17 cellular contexts compared by ENCODE assay signal in the genomic region with DNA sequence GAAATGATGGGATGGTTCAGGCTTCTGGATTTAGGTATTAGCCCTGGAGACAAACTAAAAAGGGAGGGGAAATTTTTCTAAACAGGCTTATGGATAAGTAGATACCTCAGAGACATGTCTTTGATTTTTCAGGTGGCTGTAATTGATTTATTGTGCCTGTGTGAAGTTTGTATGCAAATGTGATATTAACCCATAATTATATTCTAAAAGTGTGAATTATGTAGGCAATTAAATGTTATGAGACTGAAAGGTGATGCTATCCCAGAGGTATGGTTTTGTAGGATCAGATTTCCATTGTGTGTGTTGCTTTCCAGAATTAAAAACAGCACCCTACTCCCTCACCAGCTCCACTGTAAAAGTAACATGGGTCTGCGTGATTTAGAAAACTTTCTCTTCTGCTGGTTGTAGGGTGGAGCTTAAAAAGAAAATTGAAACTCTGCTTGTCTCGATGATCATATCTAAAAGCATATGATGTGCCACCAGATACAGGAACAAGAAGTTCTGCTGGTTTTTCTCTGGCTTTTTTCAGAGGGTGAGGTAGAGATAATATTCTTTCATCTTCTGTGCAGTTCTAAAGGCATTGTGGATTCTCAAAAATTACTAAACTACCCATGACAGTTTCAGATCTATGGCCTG.
DNase-seq lines count a peak whose midpoint lies in the region; ATAC-seq and TF ChIP-seq lines count a peak whose summit lies in the region.
"Had no signal": no experiment of that assay in that cellular context is flagged by ENCODE, and none has a peak within 500 bp of the region (broad histone marks: within the 10 kb centered on the region; RNA-seq: fewer than 3 reads in every experiment).

No MANE protein-coding gene starts in this region.

- H3K9me3 ChIP-seq in parathyroid adenoma (ENCODE audit: control insufficient read depth, low read length) (no peaks in the 10 kb centered on the region), PC-3 (ENCODE audit: low read length) (no peaks in the 10 kb centered on the region)
- H3K9me3 ChIP-seq: A549, colonic mucosa, left lung, upper lobe of right lung had no signal

- no peaks in the 10 kb centered on the region for H3F3A ChIP-seq in PC-3 (ENCODE audit: low read length, unreplicated experiment)

- H3K27me3 Mint-ChIP-seq in WTC11 (ENCODE audit: low read depth), result no peaks in the 10 kb centered on the region

- peak overlapping the region; percentile 50 for H3K27ac ChIP-seq in parathyroid adenoma
- no peak overlapping the region for H3K27ac ChIP-seq in PC-3 (ENCODE audit: low read length)
- H3K27ac ChIP-seq: A549, colonic mucosa, left lung, upper lobe of right lung, WERI-Rb-1 had no signal

- CTCF ChIA-PET in PC-3 (lab: Charles Lee) (no interaction called here), WTC11 (lab: Charles Lee) (interaction anchor here (0.7 kb wide), 1 partner anchor 318 kb away, joined by 4 read pairs; no protein-coding TSS in a partner anchor)

- H3K9me3 Mint-ChIP-seq in WTC11, result peaks cover 6% of the 10 kb centered on the region; the same call in 1 of the 2 replicates

- no peaks in the 10 kb centered on the region for H4K20me1 ChIP-seq in PC-3 (ENCODE audit: low read length)

- H3K36me3 Mint-ChIP-seq in WTC11, result no peaks in the 10 kb centered on the region

- H3K79me2 ChIP-seq in parathyroid adenoma, result no peaks in the 10 kb centered on the region
- no peaks in the 10 kb centered on the region for H3K79me2 ChIP-seq in PC-3 (ENCODE audit: low read length)

- H3K4me3 Mint-ChIP-seq in WTC11, result no peak overlapping the region

- POLR2A ChIA-PET in PC-3 (lab: Charles Lee; ENCODE audit: unreplicated experiment), result no interaction called here
- POLR2A ChIA-PET in WTC11 (lab: Charles Lee), result no interaction called here

- no peaks in the 10 kb centered on the region for H3K36me3 ChIP-seq in parathyroid adenoma (ENCODE audit: control insufficient read depth, insufficient read depth, low read length)
- no peaks in the 10 kb centered on the region for H3K36me3 ChIP-seq in PC-3 (ENCODE audit: low read depth, low read length)
- H3K36me3 ChIP-seq: colonic mucosa, left lung, upper lobe of right lung, WERI-Rb-1 had no signal

- no peak overlapping the region for H3K27ac Mint-ChIP-seq in WTC11

- BruUV-seq in PC-3 (replicated peaks; lab: Mats Ljungman, UMichigan), result no TSS peak

- H2AFZ ChIP-seq in parathyroid adenoma (peak overlapping the region; percentile 31), PC-3 (ENCODE audit: low read length) (no peak overlapping the region)

- peak; percentile 59 for DNase-seq in NCI-H2171 treated with DMSO at 0.1 percent for 48 hours (lab: John Stamatoyannopoulos, UW)
- no peak for DNase-seq in NCI-H2171 (lab: John Stamatoyannopoulos, UW)
- no peak for DNase-seq in PC-3
- no peak for DNase-seq in stimulated activated CD4-positive, alpha-beta T cell treated with anti-CD3 and anti-CD28 coated beads, Interleukin-2, amount 100 ng/mL, for 24 hours
- no peak for DNase-seq in WTC11 (ENCODE audit: low spot score)
- DNase-seq: activated gamma-delta T cell treated with Interleukin-2 at 50 U/mL for 16 hours, colonic mucosa, EL, left lung, upper lobe of right lung, WERI-Rb-1 had no signal

- intact Hi-C loops in PC-3 (cut with micrococcal nuclease), result no loop called here

- TF ChIP-seq CTCF in parathyroid adenoma (IDR thresholded peaks at IDR 0.05), result no peak
- TF ChIP-seq CTCF in PC-3 (conservative IDR thresholded peaks at IDR 0.05; ENCODE audit: low read depth, low read length), result no peak
- TF ChIP-seq CTCF in WTC11 (IDR thresholded peaks at IDR 0.05), result no peak

- peak overlapping the region; percentile 11 for H3K4me2 ChIP-seq in parathyroid adenoma (ENCODE audit: low read length)
- no peak overlapping the region for H3K4me2 ChIP-seq in PC-3 (ENCODE audit: low read length)
- H3K4me2 ChIP-seq: A549 had no signal

- H3K4me1 ChIP-seq in parathyroid adenoma (peaks cover 39% of the 10 kb centered on the region), PC-3 (ENCODE audit: insufficient read depth, low read length) (no peaks in the 10 kb centered on the region)
- H3K4me1 ChIP-seq: A549, colonic mucosa, left lung, upper lobe of right lung had no signal

- peak; percentile 83 for ATAC-seq in HG02610 (IDR thresholded peaks at IDR 0.05; ENCODE audit: unreplicated experiment)
- ATAC-seq in HG03460 (IDR thresholded peaks at IDR 0.05; ENCODE audit: unreplicated experiment), result peak; percentile 81
- ATAC-seq in PC-3, result no peak
- no peak for ATAC-seq in WTC11
- ATAC-seq: A549, HCT116, left lung, Panc1, upper lobe of right lung had no signal

- peaks cover 28% of the 10 kb centered on the region for H3K4me1 Mint-ChIP-seq in WTC11

- no peaks in the 10 kb centered on the region for H3K27me3 ChIP-seq in parathyroid adenoma (ENCODE audit: control insufficient read depth, insufficient read depth, low read length)
- no peaks in the 10 kb centered on the region for H3K27me3 ChIP-seq in PC-3 (ENCODE audit: low read length)
- H3K27me3 ChIP-seq: colonic mucosa, left lung, upper lobe of right lung had no signal

- peak overlapping the region; percentile 8 for H3K4me3 ChIP-seq in parathyroid adenoma (ENCODE audit: low read depth, low read length)
- no peak overlapping the region for H3K4me3 ChIP-seq in PC-3 (ENCODE audit: low read length)
- H3K4me3 ChIP-seq: A549, colonic mucosa, left lung, upper lobe of right lung had no signal

- no peaks in the 10 kb centered on the region for H3K9me2 ChIP-seq in PC-3 (replicated peaks; ENCODE audit: low read length)

- H3K9ac ChIP-seq in parathyroid adenoma (no peak overlapping the region), PC-3 (ENCODE audit: low read length) (no peak overlapping the region)

TF ChIP-seq in WTC11, 78 proteins besides CTCF, POLR2A, EP300 and RAD21 (continues in another document):
- TF ChIP-seq TEAD1 (CRISPR knock-in tag; IDR thresholded peaks at IDR 0.05), result no peak
- TF ChIP-seq, protein P1, sequence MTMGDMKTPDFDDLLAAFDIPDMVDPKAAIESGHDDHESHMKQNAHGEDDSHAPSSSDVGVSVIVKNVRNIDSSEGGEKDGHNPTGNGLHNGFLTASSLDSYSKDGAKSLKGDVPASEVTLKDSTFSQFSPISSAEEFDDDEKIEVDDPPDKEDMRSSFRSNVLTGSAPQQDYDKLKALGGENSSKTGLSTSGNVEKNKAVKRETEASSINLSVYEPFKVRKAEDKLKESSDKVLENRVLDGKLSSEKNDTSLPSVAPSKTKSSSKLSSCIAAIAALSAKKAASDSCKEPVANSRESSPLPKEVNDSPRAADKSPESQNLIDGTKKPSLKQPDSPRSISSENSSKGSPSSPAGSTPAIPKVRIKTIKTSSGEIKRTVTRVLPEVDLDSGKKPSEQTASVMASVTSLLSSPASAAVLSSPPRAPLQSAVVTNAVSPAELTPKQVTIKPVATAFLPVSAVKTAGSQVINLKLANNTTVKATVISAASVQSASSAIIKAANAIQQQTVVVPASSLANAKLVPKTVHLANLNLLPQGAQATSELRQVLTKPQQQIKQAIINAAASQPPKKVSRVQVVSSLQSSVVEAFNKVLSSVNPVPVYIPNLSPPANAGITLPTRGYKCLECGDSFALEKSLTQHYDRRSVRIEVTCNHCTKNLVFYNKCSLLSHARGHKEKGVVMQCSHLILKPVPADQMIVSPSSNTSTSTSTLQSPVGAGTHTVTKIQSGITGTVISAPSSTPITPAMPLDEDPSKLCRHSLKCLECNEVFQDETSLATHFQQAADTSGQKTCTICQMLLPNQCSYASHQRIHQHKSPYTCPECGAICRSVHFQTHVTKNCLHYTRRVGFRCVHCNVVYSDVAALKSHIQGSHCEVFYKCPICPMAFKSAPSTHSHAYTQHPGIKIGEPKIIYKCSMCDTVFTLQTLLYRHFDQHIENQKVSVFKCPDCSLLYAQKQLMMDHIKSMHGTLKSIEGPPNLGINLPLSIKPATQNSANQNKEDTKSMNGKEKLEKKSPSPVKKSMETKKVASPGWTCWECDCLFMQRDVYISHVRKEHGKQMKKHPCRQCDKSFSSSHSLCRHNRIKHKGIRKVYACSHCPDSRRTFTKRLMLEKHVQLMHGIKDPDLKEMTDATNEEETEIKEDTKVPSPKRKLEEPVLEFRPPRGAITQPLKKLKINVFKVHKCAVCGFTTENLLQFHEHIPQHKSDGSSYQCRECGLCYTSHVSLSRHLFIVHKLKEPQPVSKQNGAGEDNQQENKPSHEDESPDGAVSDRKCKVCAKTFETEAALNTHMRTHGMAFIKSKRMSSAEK (CRISPR knock-in tag; IDR thresholded peaks at IDR 0.05; ENCODE audit: borderline replicate concordance), result no peak
- TF ChIP-seq, protein P2, sequence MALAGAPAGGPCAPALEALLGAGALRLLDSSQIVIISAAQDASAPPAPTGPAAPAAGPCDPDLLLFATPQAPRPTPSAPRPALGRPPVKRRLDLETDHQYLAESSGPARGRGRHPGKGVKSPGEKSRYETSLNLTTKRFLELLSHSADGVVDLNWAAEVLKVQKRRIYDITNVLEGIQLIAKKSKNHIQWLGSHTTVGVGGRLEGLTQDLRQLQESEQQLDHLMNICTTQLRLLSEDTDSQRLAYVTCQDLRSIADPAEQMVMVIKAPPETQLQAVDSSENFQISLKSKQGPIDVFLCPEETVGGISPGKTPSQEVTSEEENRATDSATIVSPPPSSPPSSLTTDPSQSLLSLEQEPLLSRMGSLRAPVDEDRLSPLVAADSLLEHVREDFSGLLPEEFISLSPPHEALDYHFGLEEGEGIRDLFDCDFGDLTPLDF (CRISPR knock-in tag; IDR thresholded peaks at IDR 0.05), result no peak
- TF ChIP-seq, protein P3, sequence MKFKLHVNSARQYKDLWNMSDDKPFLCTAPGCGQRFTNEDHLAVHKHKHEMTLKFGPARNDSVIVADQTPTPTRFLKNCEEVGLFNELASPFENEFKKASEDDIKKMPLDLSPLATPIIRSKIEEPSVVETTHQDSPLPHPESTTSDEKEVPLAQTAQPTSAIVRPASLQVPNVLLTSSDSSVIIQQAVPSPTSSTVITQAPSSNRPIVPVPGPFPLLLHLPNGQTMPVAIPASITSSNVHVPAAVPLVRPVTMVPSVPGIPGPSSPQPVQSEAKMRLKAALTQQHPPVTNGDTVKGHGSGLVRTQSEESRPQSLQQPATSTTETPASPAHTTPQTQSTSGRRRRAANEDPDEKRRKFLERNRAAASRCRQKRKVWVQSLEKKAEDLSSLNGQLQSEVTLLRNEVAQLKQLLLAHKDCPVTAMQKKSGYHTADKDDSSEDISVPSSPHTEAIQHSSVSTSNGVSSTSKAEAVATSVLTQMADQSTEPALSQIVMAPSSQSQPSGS (CRISPR knock-in tag; IDR thresholded peaks at IDR 0.05; ENCODE audit: borderline replicate concordance, low read depth), result no peak
- TF ChIP-seq, protein P4, sequence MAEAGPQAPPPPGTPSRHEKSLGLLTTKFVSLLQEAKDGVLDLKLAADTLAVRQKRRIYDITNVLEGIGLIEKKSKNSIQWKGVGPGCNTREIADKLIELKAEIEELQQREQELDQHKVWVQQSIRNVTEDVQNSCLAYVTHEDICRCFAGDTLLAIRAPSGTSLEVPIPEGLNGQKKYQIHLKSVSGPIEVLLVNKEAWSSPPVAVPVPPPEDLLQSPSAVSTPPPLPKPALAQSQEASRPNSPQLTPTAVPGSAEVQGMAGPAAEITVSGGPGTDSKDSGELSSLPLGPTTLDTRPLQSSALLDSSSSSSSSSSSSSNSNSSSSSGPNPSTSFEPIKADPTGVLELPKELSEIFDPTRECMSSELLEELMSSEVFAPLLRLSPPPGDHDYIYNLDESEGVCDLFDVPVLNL (CRISPR knock-in tag; IDR thresholded peaks at IDR 0.05; ENCODE audit: borderline replicate concordance, low read depth), result no peak
- TF ChIP-seq NFE2L1 (CRISPR knock-in tag; IDR thresholded peaks at IDR 0.05), result no peak

Comparison
In these comparisons a context has a peak if more than half of its experiments do, and no peak if none do; other contexts are left out.
1. ATAC-seq: peak in HG02610 (single experiment) and HG03460 (single experiment); none in PC-3 (single experiment) and WTC11 (single experiment).